Comparison of ENCODE assay signal across 12 cellular contexts in the genomic region with DNA sequence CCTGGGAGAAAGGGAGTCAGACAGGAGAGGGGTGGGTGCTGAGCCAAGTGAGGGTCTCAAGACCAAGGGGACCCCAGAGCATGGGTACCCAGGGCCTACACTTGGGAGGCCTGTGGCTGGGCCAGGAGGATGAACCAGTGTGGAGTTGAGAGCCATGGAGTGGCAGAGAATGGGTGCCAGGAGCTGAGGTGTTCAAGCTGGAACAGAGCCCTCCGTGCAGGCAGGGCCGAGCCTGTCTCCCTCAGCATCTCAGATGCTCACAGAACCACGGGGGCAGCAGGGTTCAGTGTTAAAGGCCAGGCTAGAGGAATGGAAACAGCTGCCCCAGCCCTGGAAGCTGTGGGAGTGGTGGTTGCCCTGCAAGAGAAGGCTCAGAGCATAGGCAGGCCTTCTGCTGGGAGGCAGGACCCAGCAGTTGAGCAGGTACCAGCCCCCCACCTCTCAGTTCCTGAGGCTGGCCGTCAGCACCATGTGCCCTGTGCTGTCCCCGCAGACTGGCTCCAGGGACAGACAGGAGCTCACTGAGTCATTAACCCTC. TPM values are rescaled to one million over a fixed set of nuclear protein-coding genes. Genes with fewer than 3 reads are reported as not detected.
"Had no signal": no experiment of that assay in that cellular context is flagged by ENCODE, and none has a peak within 500 bp of the region (broad histone marks: within the 10 kb centered on the region; RNA-seq: fewer than 3 reads in every experiment).

No MANE protein-coding gene starts in this region.

- H3K27ac Mint-ChIP-seq: T-cell had no signal

- H3K36me3 Mint-ChIP-seq: T-cell had no signal

- H3K9me3 Mint-ChIP-seq: stimulated activated naive CD8-positive, alpha-beta T cell treated with anti-CD3 and anti-CD28 coated beads, Interleukin-15, amount 100 ng/mL, for 72 hours; T-cell had no signal

- H3K4me1 Mint-ChIP-seq: stimulated activated naive CD8-positive, alpha-beta T cell treated with anti-CD3 and anti-CD28 coated beads, Interleukin-15, amount 100 ng/mL, for 72 hours; T-cell had no signal

- H3K4me3 Mint-ChIP-seq: stimulated activated naive CD8-positive, alpha-beta T cell treated with anti-CD3 and anti-CD28 coated beads, Interleukin-15, amount 100 ng/mL, for 72 hours; T-cell had no signal

- H3K27me3 Mint-ChIP-seq: stimulated activated naive CD8-positive, alpha-beta T cell treated with anti-CD3 and anti-CD28 coated beads, Interleukin-15, amount 100 ng/mL, for 72 hours; T-cell had no signal

- DNase-seq: activated CD4-positive, CD25-positive, alpha-beta regulatory T cell treated with anti-CD3 and anti-CD28 coated beads, Interleukin-2, amount 50 U/mL, for 72 hours; activated naive CD4-positive, alpha-beta T cell treated with Interleukin-2 at 50 U/mL for 16 hours; effector memory CD4-positive, alpha-beta T cell; foreskin fibroblast; mesenchymal stem cell; right lobe of liver; stimulated activated naive CD8-positive, alpha-beta T cell treated with anti-CD3 and anti-CD28 coated beads, Interleukin-15, amount 100 ng/mL, for 72 hours; T-cell; T1000 had no signal

- ATAC-seq: right lobe of liver; stimulated activated naive CD8-positive, alpha-beta T cell treated with anti-CD3 and anti-CD28 coated beads, Interleukin-15, amount 100 ng/mL, for 72 hours had no signal

RNA-seq across cellular contexts. Expression of gene RSPH14, which starts 32.3 kb away (rescaled TPM):
- total RNA-seq: activated CD8-positive, alpha-beta memory T cell treated with anti-CD3 and anti-CD28 coated beads for 36 hours; osteocyte; right lobe of liver had no signal
- polyA plus RNA-seq: liver had no signal
